Comparison of ENCODE assay signal across 8 cellular contexts in the genomic region with DNA sequence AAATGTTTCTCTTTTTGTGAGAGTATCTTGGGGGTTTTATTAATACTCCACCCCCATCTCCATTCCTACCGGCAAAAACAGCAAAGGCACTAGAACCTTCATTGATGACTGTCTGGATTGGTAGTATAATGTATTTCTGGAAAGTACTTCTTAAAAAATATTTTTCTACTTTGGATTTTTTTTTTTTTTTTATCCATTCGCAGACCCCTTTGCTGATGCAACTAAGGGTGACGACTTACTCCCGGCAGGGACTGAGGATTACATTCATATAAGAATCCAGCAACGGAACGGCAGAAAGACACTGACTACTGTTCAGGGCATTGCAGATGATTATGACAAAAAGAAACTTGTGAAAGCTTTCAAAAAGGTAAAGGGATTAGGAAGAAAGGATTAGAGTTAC. TPM values are rescaled to one million over a fixed set of nuclear protein-coding genes. Genes with fewer than 3 reads are reported as not detected.
A peak's percentile ranks its signal among the peaks of the same experiment; 100 is the strongest.
DNase-seq lines count a peak whose midpoint lies in the region; ATAC-seq lines count a peak whose summit lies in the region.

No MANE protein-coding gene starts in this region.

- H3K9me3 Mint-ChIP-seq in activated T-cell treated with anti-CD3 and anti-CD28 coated beads, Interleukin-2, amount 50 U/mL, for 72 hours: no peaks in the 10 kb centered on the region
- H3K9me3 Mint-ChIP-seq in activated naive CD8-positive, alpha-beta T cell treated with anti-CD3 and anti-CD28 coated beads, Interleukin-2, amount 50 U/mL, for 24 hours: no peaks in the 10 kb centered on the region

- peak overlapping the region; percentile 100 for H3K27ac Mint-ChIP-seq in activated T-cell treated with anti-CD3 and anti-CD28 coated beads, Interleukin-2, amount 50 U/mL, for 72 hours
- peak overlapping the region; percentile 95 for H3K27ac Mint-ChIP-seq in activated naive CD8-positive, alpha-beta T cell treated with anti-CD3 and anti-CD28 coated beads, Interleukin-2, amount 50 U/mL, for 24 hours

- H3K27me3 Mint-ChIP-seq in activated T-cell treated with anti-CD3 and anti-CD28 coated beads, Interleukin-2, amount 50 U/mL, for 72 hours (ENCODE audit: low read depth): no peaks in the 10 kb centered on the region
- H3K27me3 Mint-ChIP-seq in activated naive CD8-positive, alpha-beta T cell treated with anti-CD3 and anti-CD28 coated beads, Interleukin-2, amount 50 U/mL, for 24 hours: no peaks in the 10 kb centered on the region

- H3K4me1 Mint-ChIP-seq in activated T-cell treated with anti-CD3 and anti-CD28 coated beads, Interleukin-2, amount 50 U/mL, for 72 hours (ENCODE audit: low read depth): peaks cover 29% of the 10 kb centered on the region
- H3K4me1 Mint-ChIP-seq in activated naive CD8-positive, alpha-beta T cell treated with anti-CD3 and anti-CD28 coated beads, Interleukin-2, amount 50 U/mL, for 24 hours: peaks cover 35% of the 10 kb centered on the region

- H3K4me3 Mint-ChIP-seq in activated T-cell treated with anti-CD3 and anti-CD28 coated beads, Interleukin-2, amount 50 U/mL, for 72 hours: peak overlapping the region; percentile 99
- H3K4me3 Mint-ChIP-seq in activated naive CD8-positive, alpha-beta T cell treated with anti-CD3 and anti-CD28 coated beads, Interleukin-2, amount 50 U/mL, for 24 hours: peak overlapping the region; percentile 96

- peaks cover 4 to 20% of the 10 kb centered on the region in 2 donors for H3K36me3 Mint-ChIP-seq in activated T-cell treated with anti-CD3 and anti-CD28 coated beads, Interleukin-2, amount 50 U/mL, for 72 hours (ENCODE audit: insufficient read depth in 2 of 2)
- H3K36me3 Mint-ChIP-seq in activated naive CD8-positive, alpha-beta T cell treated with anti-CD3 and anti-CD28 coated beads, Interleukin-2, amount 50 U/mL, for 24 hours (ENCODE audit: low read depth): peaks cover 24% of the 10 kb centered on the region

- no peak for ATAC-seq in activated T-cell treated with anti-CD3 and anti-CD28 coated beads, Interleukin-2, amount 50 U/mL, for 72 hours (replicated peaks in 1 of 2)
- ATAC-seq in activated naive CD8-positive, alpha-beta T cell treated with anti-CD3 and anti-CD28 coated beads, Interleukin-2, amount 50 U/mL, for 24 hours: no peak
- ATAC-seq in HG03139 (IDR thresholded peaks at IDR 0.05; ENCODE audit: unreplicated experiment): no peak

- peak overlapping the region; percentile 95 for H3K27ac ChIP-seq in substantia nigra (ENCODE audit: low read depth, low read length, poor library complexity, severe bottlenecking)

- peak in 1 of 2 donors; percentile 9 for DNase-seq in activated T-cell treated with anti-CD3 and anti-CD28 coated beads, Interleukin-2, amount 50 U/mL, for 72 hours
- no peak for DNase-seq in activated T-cell treated with anti-CD3 and anti-CD28 coated beads, Interleukin-2, amount 50 U/mL, for 48 hours
- no peak for DNase-seq in activated naive CD8-positive, alpha-beta T cell treated with anti-CD3 and anti-CD28 coated beads, Interleukin-2, amount 50 U/mL, for 24 hours
- DNase-seq in iris pigment epithelial cell (ENCODE audit: low read depth): peak; percentile 37
- DNase-seq in substantia nigra (lab: John Stamatoyannopoulos, UW): peak in 1 of 49 donors; percentile 8
- no peak for DNase-seq in iPS-NIHi7 (ENCODE audit: extremely low spot score)
- DNase-seq in DMS53 (lab: John Stamatoyannopoulos, UW): no peak

RNA-seq across cellular contexts. Expression of gene EIF1B, which starts 1.2 kb away (rescaled TPM):
- total RNA-seq in activated T-cell treated with anti-CD3 and anti-CD28 coated beads, Interleukin-2, amount 50 U/mL, for 72 hours: 10 to 100 TPM; 89.6 to 92.4 TPM
